ENCODE assay signal across 7 cellular contexts in genomic region chr7:116922545-116922944, GRCh38.
"Had no signal": no experiment of that assay in that cellular context is flagged by ENCODE, and none has a peak within 500 bp of the region (broad histone marks: within the 10 kb centered on the region; RNA-seq: fewer than 3 reads in every experiment).

No MANE protein-coding gene starts in this region.

- H3K9ac ChIP-seq: GM23248 had no signal

- H3K9me3 ChIP-seq: HAP-1 had no signal

- H3K4me3 ChIP-seq: GM23248, HAP-1 had no signal

- DNase-seq: GM23248, GOT3, H7, KG1 had no signal

- ATAC-seq: HCT116 had no signal

- FAIRE-seq: HTR-8/SVneo had no signal

- H2AFZ ChIP-seq: GM23248 had no signal

- H3K27ac ChIP-seq: GM23248 had no signal
